In genomic region chr5:143930561-143930960, GRCh38 we compare ENCODE assay signal across 7 cellular contexts.
"Had no signal": no experiment of that assay in that cellular context is flagged by ENCODE, and none has a peak within 500 bp of the region (broad histone marks: within the 10 kb centered on the region; RNA-seq: fewer than 3 reads in every experiment).

No MANE protein-coding gene starts in this region.

- H3K4me3 ChIP-seq: GM12878 had no signal

- ATAC-seq: GM12878 had no signal

- DNase-seq: GDM1 had no signal

- FAIRE-seq: G401.6, GM12878, GM12891, GM12892, GM18507, GM19239 had no signal
